Comparison of ENCODE assay signal across 8 cellular contexts in genomic region chr7:123534383-123535260, GRCh38. TPM values are rescaled to one million over a fixed set of nuclear protein-coding genes. Genes with fewer than 3 reads are reported as not detected.
DNase-seq lines count a peak whose midpoint lies in the region; ATAC-seq and TF ChIP-seq lines count a peak whose summit lies in the region.

Gene IQUB, minus strand, starts transcription at chr7:123534595. Its CDS starts 22,255 bp downstream, at chr7:123512340.

- H3K4me1 ChIP-seq in esophagus squamous epithelium, result peaks cover 0 to 51% (median 6%) of the 10 kb centered on the region in 3 donors

- H3K27ac ChIP-seq in esophagus squamous epithelium, result peak within 1 kb of the TSS; percentile 80 to 95 (median 92)

- H3K4me3 Mint-ChIP-seq in activated T-cell treated with anti-CD3 and anti-CD28 coated beads, Interleukin-2, amount 50 U/mL, for 72 hours, result peak within 1 kb of the TSS; percentile 87 to 95

- 1% methylated on average over 32 to 45 of the region's 54 CpGs for WGBS in esophagus squamous epithelium, 2 donors

- peaks cover 39% of the 10 kb centered on the region for H3K4me1 Mint-ChIP-seq in activated T-cell treated with anti-CD3 and anti-CD28 coated beads, Interleukin-2, amount 50 U/mL, for 72 hours (ENCODE audit: low read depth)

- intact Hi-C loops in esophagus squamous epithelium (cut with DNase I), result no loop called here

- H3K27me3 ChIP-seq in esophagus squamous epithelium, result peaks cover 0 to 28% (median 2%) of the 10 kb centered on the region in 4 donors

- no peak for TF ChIP-seq CTCF in esophagus squamous epithelium (IDR thresholded peaks at IDR 0.05)

- peak in 1 of 4 donors; percentile 29 for TF ChIP-seq POLR2A in esophagus squamous epithelium (IDR thresholded peaks at IDR 0.05)

- no peaks in the 10 kb centered on the region for H3K36me3 Mint-ChIP-seq in activated T-cell treated with anti-CD3 and anti-CD28 coated beads, Interleukin-2, amount 50 U/mL, for 72 hours (ENCODE audit: insufficient read depth in 2 of 2)

- peak; percentile 80 for ATAC-seq in GM21723 (IDR thresholded peaks at IDR 0.05; ENCODE audit: unreplicated experiment)
- ATAC-seq in activated T-cell treated with anti-CD3 and anti-CD28 coated beads, Interleukin-2, amount 50 U/mL, for 72 hours (replicated peaks in 1 of 2), result peak; percentile 86 to 87

- H3K27me3 Mint-ChIP-seq in activated T-cell treated with anti-CD3 and anti-CD28 coated beads, Interleukin-2, amount 50 U/mL, for 72 hours (ENCODE audit: low read depth), result peaks cover 24% of the 10 kb centered on the region

- peak within 1 kb of the TSS; percentile 92 for H3K27ac Mint-ChIP-seq in activated T-cell treated with anti-CD3 and anti-CD28 coated beads, Interleukin-2, amount 50 U/mL, for 72 hours

- no peaks in the 10 kb centered on the region for H3K9me3 Mint-ChIP-seq in activated T-cell treated with anti-CD3 and anti-CD28 coated beads, Interleukin-2, amount 50 U/mL, for 72 hours

- DNase-seq in DMS53 (lab: John Stamatoyannopoulos, UW) (peak; percentile 99), KG1 (lab: John Stamatoyannopoulos, UW) (peak; percentile 39), esophagus squamous epithelium (lab: John Stamatoyannopoulos, UW) (peak; percentile 90), myocyte (ENCODE audit: low read depth) (peak; percentile 99)
- DNase-seq in activated T-cell treated with anti-CD3 and anti-CD28 coated beads, Interleukin-2, amount 50 U/mL, for 72 hours, result peak; percentile 95 to 97
- peak; percentile 93 to 94 for DNase-seq in stimulated activated CD8-positive, alpha-beta memory T cell treated with anti-CD3 and anti-CD28 coated beads, Interleukin-7, amount 100 ng/mL, for 4 hours (ENCODE audit: low read depth in 2 of 2)

- no peaks in the 10 kb centered on the region for H3K9me3 ChIP-seq in esophagus squamous epithelium

- peak within 1 kb of the TSS; percentile 32 to 77 (median 64) for H3K4me3 ChIP-seq in esophagus squamous epithelium

- peaks cover 0 to 2% (median 0%) of the 10 kb centered on the region in 3 donors for H3K36me3 ChIP-seq in esophagus squamous epithelium

TF ChIP-seq in PFSK-1, 5 proteins besides CTCF, POLR2A, EP300 and RAD21:
- TF ChIP-seq POLR2AphosphoS5 (IDR thresholded peaks at IDR 0.05; ENCODE audit: low read depth, low read length), result no peak
- peak; percentile 26 for TF ChIP-seq FOXP2 (optimal IDR thresholded peaks at IDR 0.05; ENCODE audit: borderline replicate concordance, extremely low read depth, extremely low read length, insufficient read depth)
- TF ChIP-seq SIN3A (IDR thresholded peaks at IDR 0.05; ENCODE audit: borderline replicate concordance, insufficient read depth, low read length), result peak; percentile 97
- no peak for TF ChIP-seq REST (IDR thresholded peaks at IDR 0.05; ENCODE audit: insufficient read depth in 1 of 2, low read depth in 2 of 2, low read length in 2 of 2)
- TF ChIP-seq TAF1 (IDR thresholded peaks at IDR 0.05; ENCODE audit: borderline replicate concordance, insufficient read depth, low read length), result no peak
TF ChIP-seq in PFSK-1: peak in this region for 2.

RNA-seq across cellular contexts. Expression of gene IQUB, which starts in this region (rescaled TPM):
- 0.08 TPM for polyA plus RNA-seq in PFSK-1 (2012; ENCODE audit: insufficient read length, low read depth)
- under 1 TPM in 1 of 2 donors, not detected in 1; 0.10 TPM for total RNA-seq in activated T-cell treated with anti-CD3 and anti-CD28 coated beads, Interleukin-2, amount 50 U/mL, for 72 hours
- total RNA-seq in esophagus squamous epithelium (under 1 TPM in 1 of 4 donors, not detected in 3; 0.27 TPM), myocyte (0.99 and 1.1 TPM in 2 replicates)
- 0.38 TPM for polyA plus RNA-seq in myocyte (2012)

Comparison
In these comparisons a context has a peak if more than half of its experiments do, and no peak if none do; other contexts are left out.
1. Peak in every context shown above with its lines: DNase-seq, ATAC-seq, H3K4me3 ChIP-seq and H3K27ac ChIP-seq.
2. Peak in DNase-seq and ATAC-seq in activated T-cell treated with anti-CD3 and anti-CD28 coated beads, Interleukin-2, amount 50 U/mL, for 72 hours; RNA of the gene not detected or under 1 TPM.
3. Peak in DNase-seq, H3K4me3 ChIP-seq and H3K27ac ChIP-seq in esophagus squamous epithelium; RNA of the gene not detected or under 1 TPM.
4. DNase-seq: peak in every context shown above with its lines; median percentile 99 in DMS53; 99 in myocyte; 96 in activated T-cell treated with anti-CD3 and anti-CD28 coated beads, Interleukin-2, amount 50 U/mL, for 72 hours; 94 in stimulated activated CD8-positive, alpha-beta memory T cell treated with anti-CD3 and anti-CD28 coated beads, Interleukin-7, amount 100 ng/mL, for 4 hours; 90 in esophagus squamous epithelium; 39 in KG1.